ENCODE assay signal across 1 cellular context in the genomic region with DNA sequence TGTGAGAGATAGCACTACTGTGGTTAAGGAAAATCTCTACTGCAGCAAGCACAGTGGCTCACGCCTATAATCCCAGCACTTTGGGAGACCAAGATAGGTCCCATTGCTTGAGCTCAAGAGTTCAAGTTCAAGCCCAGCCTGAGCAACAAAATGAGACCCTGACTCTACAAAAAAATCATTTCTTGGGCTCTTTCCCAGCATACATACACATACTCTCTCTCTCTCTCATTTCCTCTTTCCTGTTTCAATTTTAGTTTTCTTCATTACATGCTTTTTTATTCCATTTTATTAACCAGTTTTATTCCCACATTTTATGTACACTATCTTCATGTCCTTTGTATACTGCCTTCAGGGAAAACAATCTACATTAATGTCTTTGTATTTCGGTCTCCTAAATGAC.
TF ChIP-seq lines count a peak whose summit lies in the region.

No MANE protein-coding gene starts in this region.

TF ChIP-seq in K562, 482 proteins besides CTCF, POLR2A, EP300 and RAD21 (continued from another document):
- TF ChIP-seq ZBTB34 (CRISPR knock-in tag; IDR thresholded peaks at IDR 0.05) (no peak), ZNF175 (CRISPR knock-in tag; IDR thresholded peaks at IDR 0.05; ENCODE audit: low read depth) (no peak), ELK3 (CRISPR knock-in tag; IDR thresholded peaks at IDR 0.05) (no peak), TAF15 (IDR thresholded peaks at IDR 0.05; ENCODE audit: low read depth, low read length) (no peak), BRCA1 (IDR thresholded peaks at IDR 0.05) (no peak), BRCA1 (CRISPR knock-in tag; IDR thresholded peaks at IDR 0.05) (no peak), EZH2 (IDR thresholded peaks at IDR 0.05; ENCODE audit: borderline replicate concordance, low read depth, low read length) (no peak), SMARCB1 (IDR thresholded peaks at IDR 0.05; ENCODE audit: insufficient read length, low read depth) (no peak), ZBTB1 (CRISPR knock-in tag; IDR thresholded peaks at IDR 0.05; ENCODE audit: borderline replicate concordance, low read depth) (no peak), PHB2 (IDR thresholded peaks at IDR 0.05; ENCODE audit: low read depth) (no peak), SRSF1 (IDR thresholded peaks at IDR 0.05; ENCODE audit: low read depth, low read length) (no peak)
- TF ChIP-seq, protein P1, sequence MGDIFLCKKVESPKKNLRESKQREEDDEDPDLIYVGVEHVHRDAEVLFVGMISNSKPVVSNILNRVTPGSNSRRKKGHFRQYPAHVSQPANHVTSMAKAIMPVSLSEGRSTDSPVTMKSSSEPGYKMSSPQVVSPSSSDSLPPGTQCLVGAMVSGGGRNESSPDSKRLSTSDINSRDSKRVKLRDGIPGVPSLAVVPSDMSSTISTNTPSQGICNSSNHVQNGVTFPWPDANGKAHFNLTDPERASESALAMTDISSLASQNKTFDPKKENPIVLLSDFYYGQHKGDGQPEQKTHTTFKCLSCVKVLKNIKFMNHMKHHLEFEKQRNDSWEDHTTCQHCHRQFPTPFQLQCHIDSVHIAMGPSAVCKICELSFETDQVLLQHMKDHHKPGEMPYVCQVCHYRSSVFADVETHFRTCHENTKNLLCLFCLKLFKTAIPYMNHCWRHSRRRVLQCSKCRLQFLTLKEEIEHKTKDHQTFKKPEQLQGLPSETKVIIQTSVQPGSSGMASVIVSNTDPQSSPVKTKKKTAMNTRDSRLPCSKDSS (IDR thresholded peaks at IDR 0.05; ENCODE audit: low read depth, partially characterized antibody): no peak
TF ChIP-seq in K562: peak in this region for 0.
